27 cellular contexts compared by ENCODE assay signal in the genomic region with DNA sequence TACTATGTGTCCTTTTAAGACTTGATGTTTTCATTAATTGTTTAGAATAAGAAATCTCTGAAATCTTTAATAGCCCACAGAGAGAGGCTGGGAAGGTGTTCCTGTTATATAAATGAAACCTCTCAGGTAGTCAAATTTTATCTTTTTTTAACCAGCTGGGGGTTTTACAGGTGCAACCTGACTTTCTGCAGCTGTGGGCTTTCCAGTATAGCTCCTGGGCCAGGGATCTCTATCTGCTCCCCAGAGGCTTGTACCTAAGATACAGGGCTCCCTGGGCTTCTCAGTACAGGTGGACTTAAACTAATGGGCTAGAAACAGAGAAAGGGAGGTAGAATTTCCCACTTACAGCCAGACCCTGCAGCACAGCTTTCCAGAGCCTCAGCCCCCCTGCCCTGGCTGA. TPM values are rescaled to one million over a fixed set of nuclear protein-coding genes. Genes with fewer than 3 reads are reported as not detected.
"Had no signal": no experiment of that assay in that cellular context is flagged by ENCODE, and none has a peak within 500 bp of the region (broad histone marks: within the 10 kb centered on the region; RNA-seq: fewer than 3 reads in every experiment).

No MANE protein-coding gene starts in this region.

- H3K36me3 ChIP-seq: gastrocnemius medialis, heart left ventricle, left lung, ovary, spleen had no signal

- H3K4me2 ChIP-seq: hepatocyte had no signal

- H3K27me3 ChIP-seq: gastrocnemius medialis, heart left ventricle, hepatocyte, left lung, ovary, spleen had no signal

- H2AFZ ChIP-seq: hepatocyte had no signal

- ATAC-seq: esophagus mucosa; gastrocnemius medialis; heart left ventricle; left cardiac atrium; left lung; naive thymus-derived CD4-positive, alpha-beta T cell; psoas muscle; right cardiac atrium; stimulated activated naive B cell treated with anti-CD40 and anti-IgM and Interleukin-4, amounts not matched to agents 10 μg/mL and 1 μg/mL and 100 μg/mL, for 72 hours had no signal

- H3K4me1 ChIP-seq: gastrocnemius medialis, heart left ventricle, psoas muscle had no signal

- H3K9me3 ChIP-seq: gastrocnemius medialis, left lung, ovary, psoas muscle had no signal

- FAIRE-seq: colon, kidney had no signal

- H3K27ac ChIP-seq: epithelial cell of prostate, gastrocnemius medialis, heart left ventricle, hepatocyte, left lung, ovary, psoas muscle, skin epidermis had no signal

- DNase-seq: effector CD8-positive, alpha-beta T cell; endodermal cell; foreskin fibroblast; gastrocnemius medialis; heart left ventricle; kidney; left cardiac atrium; left lung; mesenchymal stem cell; naive thymus-derived CD4-positive, alpha-beta T cell; occipital lobe; ovary; posterior cingulate gyrus; psoas muscle; right cardiac atrium; spleen; stimulated activated CD4-positive, alpha-beta T cell treated with anti-CD3 and anti-CD28 coated beads, Interleukin-4, amount 100 ng/mL, for 4 hours; stimulated activated naive B cell treated with anti-CD40 and anti-IgM and Interleukin-4, amounts not matched to agents 10 μg/mL and 1 μg/mL and 100 μg/mL, for 72 hours; trophoblast cell had no signal

- H3K79me2 ChIP-seq: hepatocyte had no signal

- H3K4me3 ChIP-seq: gastrocnemius medialis, heart left ventricle, hepatocyte, left lung, ovary, psoas muscle, skin epidermis, spleen had no signal

RNA-seq across cellular contexts. Expression of a gene that starts 52.0 kb away (rescaled TPM):
- total RNA-seq: cerebellum, gastrocnemius medialis, lung microvascular endothelial cell, mesothelial cell of epicardium, occipital lobe had no signal
